Comparison of ENCODE assay signal across 22 cellular contexts in genomic region chr18:6109743-6110142, GRCh38.
A peak's percentile ranks its signal among the peaks of the same experiment; 100 is the strongest.
DNase-seq lines count a peak whose midpoint lies in the region; ATAC-seq, FAIRE-seq and TF ChIP-seq lines count a peak whose summit lies in the region.
"Had no signal": no experiment of that assay in that cellular context is flagged by ENCODE, and none has a peak within 500 bp of the region (broad histone marks: within the 10 kb centered on the region; RNA-seq: fewer than 3 reads in every experiment).

No MANE protein-coding gene starts in this region.

- peak overlapping the region in 1 of 2 donors; percentile 35 for H3K27ac ChIP-seq in liver (ENCODE audit: low read depth in 1 of 2, low read length in 2 of 2)
- no peak overlapping the region for H3K27ac ChIP-seq in HepG2 (ENCODE audit: extremely low read length, insufficient read depth, low read length)
- peak overlapping the region in 4 of 5 donors; percentile 24 to 72 (median 50) for H3K27ac ChIP-seq in adrenal gland
- H3K27ac ChIP-seq: C4-2B, GM23248, HL-60, SJSA1 had no signal

- CTCF ChIA-PET in HepG2 (lab: Yijun Ruan, JAX; ENCODE audit: low intra/inter-chr PET ratio, low total read pairs) = no interaction called here

- intact Hi-C loops in HepG2 (cut with micrococcal nuclease; ENCODE audit: unreplicated experiment) (no loop called here), adrenal gland (cut with DNase I) (no loop called here)

- no peak for DNase-seq in HepG2 (ENCODE audit: low spot score)
- DNase-seq in adrenal gland = peak; percentile 75 to 88 (median 83)
- DNase-seq in omental fat pad (ENCODE audit: low spot score) = no peak
- DNase-seq in NCI-H2227 (lab: John Stamatoyannopoulos, UW; ENCODE audit: unreplicated experiment) = no peak
- no peak for DNase-seq in NCI-H2107 treated with DMSO at 0.1 percent for 48 hours (lab: John Stamatoyannopoulos, UW; ENCODE audit: unreplicated experiment)
- DNase-seq: DMS153; GM23248; H7; NCI-H1092 treated with DMSO at 0.1 percent for 48 hours; NCI-H1436; NCI-H187; NCI-H446 treated with DMSO at 0.1 percent for 48 hours; NCI-H526; NCI-H82; NK-92 treated with Interleukin-12 subunit alpha and Interleukin-12 subunit beta, amount 100 ng/mL, for 24 hours; PC-3 had no signal

- H3K4me2 ChIP-seq in HepG2 (ENCODE audit: low read depth, low read length) = no peak overlapping the region

- no peak for ATAC-seq in HepG2
- ATAC-seq in omental fat pad (ENCODE audit: low FRiP score) = peak; percentile 77
- no peak for ATAC-seq in GM21381 (IDR thresholded peaks at IDR 0.05; ENCODE audit: unreplicated experiment)
- ATAC-seq: PC-3 had no signal

- in situ Hi-C loops in HepG2 (cut with HindIII; ENCODE audit: extremely low pct_ligation_motif_present, low pct_unique_long_range_greater_than_20kb) = no loop called here

- POLR2A ChIA-PET in HepG2 (lab: Yijun Ruan, JAX) = no interaction called here

- WGBS in liver = 49% methylated on average over 6 of the region's 6 CpGs
- 87% methylated on average over 6 of the region's 6 CpGs for WGBS in HepG2 (ENCODE audit: low lambda C conversion rate)
- WGBS in adrenal gland, 4 donors = 38 to 48% (median 39%) methylated on average over 6 of the region's 6 CpGs

- no peak overlapping the region for H3K9ac ChIP-seq in liver (ENCODE audit: low read depth in 1 of 2, low read length in 2 of 2)
- H3K9ac ChIP-seq in HepG2 (ENCODE audit: insufficient read depth, low read depth, low read length) = no peak overlapping the region
- H3K9ac ChIP-seq: GM23248 had no signal

- H3K27me3 ChIP-seq in liver (ENCODE audit: control insufficient read depth in 4 of 4, insufficient read depth in 4 of 4, low read length in 3 of 4) = no peaks in the 10 kb centered on the region
- H3K27me3 ChIP-seq in HepG2 (ENCODE audit: control insufficient read depth in 1 of 2, insufficient read depth in 2 of 2, low read length in 2 of 2) = no peaks in the 10 kb centered on the region
- no peaks in the 10 kb centered on the region for H3K27me3 ChIP-seq in adrenal gland
- H3K27me3 ChIP-seq: SJSA1 had no signal

- no peaks in the 10 kb centered on the region for H3K79me2 ChIP-seq in HepG2 (ENCODE audit: insufficient read depth, low read length)

- no peak for FAIRE-seq in HepG2 (lab: Jason Lieb, UNC)
- FAIRE-seq: GM18507 had no signal

- TF ChIP-seq RAD21 in liver (IDR thresholded peaks at IDR 0.05) = peak; percentile 5 to 31
- no peak for TF ChIP-seq RAD21 in HepG2 (CRISPR knock-in tag; IDR thresholded peaks at IDR 0.05)

- H3K4me3 ChIP-seq in liver (ENCODE audit: low read depth in 1 of 3, low read length in 3 of 3) (no peak overlapping the region), HepG2 (replicated peaks in 1 of 3; ENCODE audit: insufficient read depth in 1 of 3, low read depth in 2 of 3, low read length in 3 of 3) (no peak overlapping the region), adrenal gland (no peak overlapping the region)
- H3K4me3 ChIP-seq: GM23248, SJSA1 had no signal

- TF ChIP-seq EP300 in HepG2 (IDR thresholded peaks at IDR 0.05; ENCODE audit: low read depth in 2 of 2, low read length in 2 of 2) (no peak), HepG2 (CRISPR knock-in tag; IDR thresholded peaks at IDR 0.05; ENCODE audit: borderline replicate concordance) (no peak)

- H3K9me3 ChIP-seq in liver (ENCODE audit: control insufficient read depth in 4 of 4, low read length in 3 of 4) (no peaks in the 10 kb centered on the region), HepG2 (ENCODE audit: low read length) (no peaks in the 10 kb centered on the region), adrenal gland (replicated peaks in 1 of 3) (no peaks in the 10 kb centered on the region)
- H3K9me3 ChIP-seq: SJSA1 had no signal

- TF ChIP-seq CTCF in liver (IDR thresholded peaks at IDR 0.05; ENCODE audit: low read depth, low read length, missing input control) = no peak
- no peak for TF ChIP-seq CTCF in HepG2 (CRISPR knock-in tag; IDR thresholded peaks at IDR 0.05)
- TF ChIP-seq CTCF in adrenal gland (IDR thresholded peaks at IDR 0.05) = no peak
- TF ChIP-seq CTCF in omental fat pad (IDR thresholded peaks at IDR 0.05) = no peak

- H3K36me3 ChIP-seq in liver (ENCODE audit: control insufficient read depth in 4 of 4, insufficient read depth in 3 of 4, low read depth in 1 of 4, low read length in 3 of 4) = no peaks in the 10 kb centered on the region
- peaks cover 0 to 2% of the 10 kb centered on the region in 2 experiments; a peak in 2 of 5 replicates for H3K36me3 ChIP-seq in HepG2 (replicated peaks in 1 of 2; ENCODE audit: control insufficient read depth in 1 of 2, insufficient read depth in 2 of 2, low read length in 2 of 2)
- H3K36me3 ChIP-seq in adrenal gland (replicated peaks in 1 of 2) = no peaks in the 10 kb centered on the region
- H3K36me3 ChIP-seq: SJSA1 had no signal

- H2AFZ ChIP-seq in HepG2 (ENCODE audit: low read length) = no peak overlapping the region
- H2AFZ ChIP-seq: GM23248 had no signal

- BruUV-seq in HepG2 (replicated peaks; lab: Mats Ljungman, UMichigan) = no TSS peak

- TF ChIP-seq POLR2A in HepG2 (IDR thresholded peaks at IDR 0.05; ENCODE audit: insufficient read depth in 1 of 2, low read depth in 2 of 2, low read length in 2 of 2) (no peak), adrenal gland (IDR thresholded peaks at IDR 0.05) (no peak)

- H4K20me1 ChIP-seq in HepG2 (ENCODE audit: insufficient read depth, low read length) = no peaks in the 10 kb centered on the region

- H3K4me1 ChIP-seq in liver (ENCODE audit: control insufficient read depth in 4 of 4, insufficient read depth in 4 of 4, low read length in 3 of 4) = peaks cover 0 to 10% (median under 1%) of the 10 kb centered on the region in 4 donors
- no peaks in the 10 kb centered on the region for H3K4me1 ChIP-seq in HepG2 (ENCODE audit: insufficient read depth, low read length)
- peaks cover 8 to 20% of the 10 kb centered on the region in 2 donors for H3K4me1 ChIP-seq in adrenal gland (replicated peaks in 1 of 2)
- H3K4me1 ChIP-seq: SJSA1 had no signal

TF ChIP-seq in liver, 16 proteins besides CTCF, POLR2A, EP300 and RAD21:
- TF ChIP-seq RXRA (IDR thresholded peaks at IDR 0.05) (peak; percentile 72 to 92), JUND (IDR thresholded peaks at IDR 0.05) (peak; percentile 69 to 91), ATF3 (IDR thresholded peaks at IDR 0.05) (peak; percentile 54), HNF4A (conservative IDR thresholded peaks at IDR 0.05) (peak; percentile 62 to 80), NR2F2 (IDR thresholded peaks at IDR 0.05) (no peak), ZBTB33 (IDR thresholded peaks at IDR 0.05) (no peak), MAX (IDR thresholded peaks at IDR 0.05) (peak; percentile 31), EGR1 (IDR thresholded peaks at IDR 0.05; ENCODE audit: low read depth in 2 of 2) (no peak)

TF ChIP-seq in HepG2, 621 proteins besides CTCF, POLR2A, EP300 and RAD21 (continues in another document):
- TF ChIP-seq ZFP37 (CRISPR knock-in tag; IDR thresholded peaks at IDR 0.05; ENCODE audit: borderline replicate concordance) (no peak), ZSCAN31 (CRISPR knock-in tag; IDR thresholded peaks at IDR 0.05; ENCODE audit: low read depth) (no peak), MTA1 (CRISPR knock-in tag; IDR thresholded peaks at IDR 0.05; ENCODE audit: borderline replicate concordance) (no peak), ZBTB46 (CRISPR knock-in tag; IDR thresholded peaks at IDR 0.05; ENCODE audit: borderline replicate concordance) (no peak), RBM39 (IDR thresholded peaks at IDR 0.05; ENCODE audit: low read depth, low read length, poor library complexity, severe bottlenecking) (no peak), NR1H2 (CRISPR knock-in tag; IDR thresholded peaks at IDR 0.05; ENCODE audit: borderline replicate concordance, low read depth) (no peak), ELF3 (CRISPR knock-in tag; IDR thresholded peaks at IDR 0.05) (no peak), ARID5B (CRISPR knock-in tag; IDR thresholded peaks at IDR 0.05) (no peak), ZFP36 (IDR thresholded peaks at IDR 0.05; ENCODE audit: borderline replicate concordance, low read depth, low read length, partially characterized antibody) (no peak), ZNF577 (CRISPR knock-in tag; IDR thresholded peaks at IDR 0.05; ENCODE audit: borderline replicate concordance, low read depth) (no peak)

Comparison
In these comparisons a context has a peak if more than half of its experiments do, and no peak if none do; other contexts are left out.
1. DNase-seq: peak in adrenal gland (7 of 7); none in HepG2 (single experiment), omental fat pad (single experiment), NCI-H2227 (single experiment) and NCI-H2107 treated with DMSO at 0.1 percent for 48 hours (single experiment).